ENCODE assay signal across 1 cellular context in genomic region chr12:93448796-93449195, GRCh38.
TF ChIP-seq lines count a peak whose summit lies in the region.

No MANE protein-coding gene starts in this region.

TF ChIP-seq in K562, 482 proteins besides CTCF, POLR2A, EP300 and RAD21 (continued from another document):
- no peak for TF ChIP-seq ZNF511 (CRISPR knock-in tag; IDR thresholded peaks at IDR 0.05)
- no peak for TF ChIP-seq ZZZ3 (IDR thresholded peaks at IDR 0.05)
- TF ChIP-seq TRIM25 (IDR thresholded peaks at IDR 0.05; ENCODE audit: borderline replicate concordance) = no peak
- TF ChIP-seq E2F3 (CRISPR knock-in tag; IDR thresholded peaks at IDR 0.05) = no peak
- TF ChIP-seq FOSL1 (tag; conservative IDR thresholded peaks at IDR 0.05) = no peak
- no peak for TF ChIP-seq TEAD2 (tag; IDR thresholded peaks at IDR 0.05)
- TF ChIP-seq ILF3 (IDR thresholded peaks at IDR 0.05; ENCODE audit: borderline replicate concordance) = no peak
- TF ChIP-seq HNRNPK (IDR thresholded peaks at IDR 0.05; ENCODE audit: low read depth, low read length, poor library complexity, severe bottlenecking) = no peak
- no peak for TF ChIP-seq ZNF232 (CRISPR knock-in tag; IDR thresholded peaks at IDR 0.05)
- TF ChIP-seq RAD51 (IDR thresholded peaks at IDR 0.05; ENCODE audit: borderline replicate concordance, low read depth) = no peak
